25 cellular contexts compared by ENCODE assay signal in the genomic region with DNA sequence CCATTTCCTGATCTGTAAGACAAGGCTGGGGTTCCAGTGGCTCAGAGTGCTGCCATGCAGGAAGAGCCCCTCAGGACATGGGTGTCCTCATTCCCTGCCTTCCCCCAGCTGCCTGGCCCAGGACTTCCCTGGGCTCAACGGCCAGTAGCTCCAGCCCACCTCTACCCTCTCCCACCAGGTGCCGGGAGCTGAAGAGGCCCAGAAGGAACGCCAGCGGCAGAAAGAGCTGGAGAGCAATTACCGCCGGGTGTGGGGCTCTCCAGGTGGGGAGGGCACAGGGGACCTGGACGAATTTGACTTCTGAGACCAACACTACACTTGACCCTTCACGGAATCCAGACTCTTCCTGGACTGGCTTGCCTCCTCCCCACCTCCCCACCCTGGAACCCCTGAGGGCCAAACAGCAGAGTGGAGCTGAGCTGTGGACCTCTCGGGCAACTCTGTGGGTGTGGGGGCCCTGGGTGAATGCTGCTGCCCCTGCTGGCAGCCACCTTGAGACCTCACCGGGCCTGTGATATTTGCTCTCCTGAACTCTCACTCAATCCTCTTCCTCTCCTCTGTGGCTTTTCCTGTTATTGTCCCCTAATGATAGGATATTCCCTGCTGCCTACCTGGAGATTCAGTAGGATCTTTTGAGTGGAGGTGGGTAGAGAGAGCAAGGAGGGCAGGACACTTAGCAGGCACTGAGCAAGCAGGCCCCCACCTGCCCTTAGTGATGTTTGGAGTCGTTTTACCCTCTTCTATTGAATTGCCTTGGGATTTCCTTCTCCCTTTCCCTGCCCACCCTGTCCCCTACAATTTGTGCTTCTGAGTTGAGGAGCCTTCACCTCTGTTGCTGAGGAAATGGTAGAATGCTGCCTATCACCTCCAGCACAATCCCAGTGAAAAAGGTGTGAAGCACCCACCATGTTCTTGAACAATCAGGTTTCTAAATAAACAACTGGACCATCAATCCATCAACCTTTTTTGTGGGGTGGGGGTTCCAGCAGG. TPM values are rescaled to one million over a fixed set of nuclear protein-coding genes. Genes with fewer than 3 reads are reported as not detected.
DNase-seq lines count a peak whose midpoint lies in the region; ATAC-seq, FAIRE-seq and TF ChIP-seq lines count a peak whose summit lies in the region.
"Had no signal": no experiment of that assay in that cellular context is flagged by ENCODE, and none has a peak within 500 bp of the region (broad histone marks: within the 10 kb centered on the region; RNA-seq: fewer than 3 reads in every experiment).

No MANE protein-coding gene starts in this region.

- H3K4me1 ChIP-seq in K562 (replicated peaks in 1 of 2; ENCODE audit: control insufficient read depth in 2 of 2, insufficient read depth in 2 of 2, low read length in 2 of 2) (peaks cover 0 to 5% of the 10 kb centered on the region in 2 experiments; a peak in 1 of 5 replicates), upper lobe of left lung (peaks cover 3 to 7% (median 3%) of the 10 kb centered on the region in 4 donors)
- H3K4me1 ChIP-seq: prostate gland had no signal

- no peaks in the 10 kb centered on the region for H3K27me3 Mint-ChIP-seq in activated T-cell treated with anti-CD3 and anti-CD28 coated beads, Interleukin-2, amount 50 U/mL, for 24 hours
- no peaks in the 10 kb centered on the region for H3K27me3 Mint-ChIP-seq in activated T-cell treated with anti-CD3 and anti-CD28 coated beads, Interleukin-2, amount 50 U/mL, for 4 hours (ENCODE audit: low read depth)
- H3K27me3 Mint-ChIP-seq: activated B cell treated with CpG ODN at 0.5 μM for 24 hours; activated CD4-positive, alpha-beta memory T cell treated with anti-CD3 and anti-CD28 coated beads, Interleukin-2, amount 10 ng/mL, durations not matched to agents 7 days and 5 days; naive B cell; stimulated activated naive CD8-positive, alpha-beta T cell treated with anti-CD3 and anti-CD28 coated beads, Interleukin-15, amount 100 ng/mL, for 72 hours had no signal

- TF ChIP-seq EP300 in K562 (IDR thresholded peaks at IDR 0.05; ENCODE audit: low read length) (no peak), upper lobe of left lung (IDR thresholded peaks at IDR 0.05) (no peak)

- intact Hi-C loops in K562 (cut with micrococcal nuclease): no loop called here

- FAIRE-seq in K562 (lab: Jason Lieb, UNC): no peak

- no peak overlapping the region for H2AFZ ChIP-seq in K562 (ENCODE audit: low read depth, low read length)

- no peaks in the 10 kb centered on the region for H3K9me3 ChIP-seq in K562 (replicated peaks; ENCODE audit: control insufficient read depth, insufficient read depth, low read depth, low read length)
- H3K9me3 ChIP-seq in upper lobe of left lung: no peaks in the 10 kb centered on the region
- H3K9me3 ChIP-seq: prostate gland, transverse colon had no signal

- CTCF ChIA-PET in K562 (lab: Yijun Ruan, JAX; ENCODE audit: low intra/inter-chr PET ratio): no interaction called here

- TF ChIP-seq RAD21 in K562 (CRISPR knock-in tag; conservative IDR thresholded peaks at IDR 0.05 in 1 of 2, IDR thresholded peaks at IDR 0.05 in 1 of 2): no peak

- in situ Hi-C loops in GM13976 (cut with MboI; ENCODE audit: low sequenced_read_pairs, unreplicated experiment) (no loop called here), K562 (cut with MboI) (no loop called here)

- no peak for ATAC-seq in activated T-cell treated with anti-CD3 and anti-CD28 coated beads, Interleukin-2, amount 50 U/mL, for 4 hours
- no peak for ATAC-seq in K562
- no peak for ATAC-seq in stimulated activated effector memory CD8-positive, alpha-beta T cell treated with anti-CD3 and anti-CD28 coated beads, Interleukin-12 subunit alpha, Interleukin-12 subunit beta, amount 100 ng/mL, for 72 hours
- ATAC-seq in upper lobe of left lung (ENCODE audit: low FRiP score in 2 of 2): no peak
- ATAC-seq: stimulated activated naive CD8-positive, alpha-beta T cell treated with anti-CD3 and anti-CD28 coated beads, Interleukin-15, amount 100 ng/mL, for 72 hours had no signal

- 81% methylated on average over 11 of the region's 11 CpGs for WGBS in K562 (ENCODE audit: insufficient coverage, low coverage, missing lambda C conversion rate)
- WGBS in upper lobe of left lung, 2 donors: 83 to 84% methylated on average over 10 to 11 of the region's 11 CpGs

- H3K36me3 ChIP-seq in K562 (ENCODE audit: control insufficient read depth, insufficient read depth, low read length) (peaks cover 46% of the 10 kb centered on the region; the same call in 2 of the 3 replicates), upper lobe of left lung (peaks cover 31 to 63% (median 55%) of the 10 kb centered on the region in 4 donors)

- H3K4me3 Mint-ChIP-seq in activated T-cell treated with anti-CD3 and anti-CD28 coated beads, Interleukin-2, amount 50 U/mL, for 24 hours: no peak overlapping the region
- H3K4me3 Mint-ChIP-seq in activated T-cell treated with anti-CD3 and anti-CD28 coated beads, Interleukin-2, amount 50 U/mL, for 4 hours: no peak overlapping the region
- H3K4me3 Mint-ChIP-seq in stimulated activated effector memory CD8-positive, alpha-beta T cell treated with anti-CD3 and anti-CD28 coated beads, Interleukin-12 subunit alpha, Interleukin-12 subunit beta, amount 100 ng/mL, for 72 hours: no peak overlapping the region
- H3K4me3 Mint-ChIP-seq: activated B cell treated with CpG ODN at 0.5 μM for 24 hours; activated CD4-positive, alpha-beta memory T cell treated with anti-CD3 and anti-CD28 coated beads, Interleukin-2, amount 10 ng/mL, durations not matched to agents 7 days and 5 days; activated T-helper 1 cell treated with anti-CD3 and anti-CD28 coated beads, Interleukin-12 subunit alpha, Interleukin-12 subunit beta, Interleukin-2, Interleukin-4 antibody, amounts not matched to agents 30 ng/mL and 10 ng/mL and 1 ng/mL, durations not matched to agents 14 hours and 24 hours and 36 hours; brain; stimulated activated naive CD8-positive, alpha-beta T cell treated with anti-CD3 and anti-CD28 coated beads, Interleukin-15, amount 100 ng/mL, for 72 hours had no signal

- H3K9me3 Mint-ChIP-seq in activated T-cell treated with anti-CD3 and anti-CD28 coated beads, Interleukin-2, amount 50 U/mL, for 24 hours: no peaks in the 10 kb centered on the region
- no peaks in the 10 kb centered on the region for H3K9me3 Mint-ChIP-seq in activated T-cell treated with anti-CD3 and anti-CD28 coated beads, Interleukin-2, amount 50 U/mL, for 4 hours
- no peaks in the 10 kb centered on the region for H3K9me3 Mint-ChIP-seq in stimulated activated effector memory CD8-positive, alpha-beta T cell treated with anti-CD3 and anti-CD28 coated beads, Interleukin-12 subunit alpha, Interleukin-12 subunit beta, amount 100 ng/mL, for 72 hours
- H3K9me3 Mint-ChIP-seq: activated B cell treated with CpG ODN at 0.5 μM for 24 hours; activated CD4-positive, alpha-beta memory T cell treated with anti-CD3 and anti-CD28 coated beads, Interleukin-2, amount 10 ng/mL, durations not matched to agents 7 days and 5 days; activated T-helper 1 cell treated with anti-CD3 and anti-CD28 coated beads, Interleukin-12 subunit alpha, Interleukin-12 subunit beta, Interleukin-2, Interleukin-4 antibody, amounts not matched to agents 30 ng/mL and 10 ng/mL and 1 ng/mL, durations not matched to agents 14 hours and 24 hours and 36 hours; naive B cell; stimulated activated naive CD8-positive, alpha-beta T cell treated with anti-CD3 and anti-CD28 coated beads, Interleukin-15, amount 100 ng/mL, for 72 hours had no signal

- H3K27ac Mint-ChIP-seq in activated T-cell treated with anti-CD3 and anti-CD28 coated beads, Interleukin-2, amount 50 U/mL, for 24 hours: peak overlapping the region; percentile 61
- H3K27ac Mint-ChIP-seq in stimulated activated effector memory CD8-positive, alpha-beta T cell treated with anti-CD3 and anti-CD28 coated beads, Interleukin-12 subunit alpha, Interleukin-12 subunit beta, amount 100 ng/mL, for 72 hours: peak overlapping the region; percentile 73
- H3K27ac Mint-ChIP-seq: activated B cell treated with CpG ODN at 0.5 μM for 24 hours; activated CD4-positive, alpha-beta memory T cell treated with anti-CD3 and anti-CD28 coated beads, Interleukin-2, amount 10 ng/mL, durations not matched to agents 7 days and 5 days; naive B cell had no signal

- peaks cover 4% of the 10 kb centered on the region for H3K4me1 Mint-ChIP-seq in activated T-cell treated with anti-CD3 and anti-CD28 coated beads, Interleukin-2, amount 50 U/mL, for 24 hours (ENCODE audit: low read depth)
- H3K4me1 Mint-ChIP-seq in activated T-cell treated with anti-CD3 and anti-CD28 coated beads, Interleukin-2, amount 50 U/mL, for 4 hours (ENCODE audit: low read depth): peaks cover 9% of the 10 kb centered on the region
- H3K4me1 Mint-ChIP-seq in stimulated activated effector memory CD8-positive, alpha-beta T cell treated with anti-CD3 and anti-CD28 coated beads, Interleukin-12 subunit alpha, Interleukin-12 subunit beta, amount 100 ng/mL, for 72 hours: peaks cover 30% of the 10 kb centered on the region

- no peaks in the 10 kb centered on the region for H4K20me1 ChIP-seq in K562 (replicated peaks; ENCODE audit: control insufficient read depth, insufficient read depth, low read length)

- BruUV-seq in K562 (replicated peaks; lab: Mats Ljungman, UMichigan): TSS peak; percentile 86

- no peak overlapping the region for H3K4me2 ChIP-seq in K562 (ENCODE audit: insufficient read depth, low read length)
- H3K4me2 ChIP-seq: smooth muscle cell had no signal

- TF ChIP-seq CTCF in GM13976 (IDR thresholded peaks at IDR 0.05; ENCODE audit: borderline replicate concordance, control extremely low read depth, extremely low read depth, insufficient read depth, missing control alignments) (no peak), K562 (IDR thresholded peaks at IDR 0.05 in 2 of 3, conservative IDR thresholded peaks at IDR 0.05 in 1 of 3; ENCODE audit: insufficient read depth in 2 of 3, low read depth in 1 of 3, low read length in 3 of 3) (no peak), upper lobe of left lung (IDR thresholded peaks at IDR 0.05) (no peak)

- DNase-seq in activated T-cell treated with anti-CD3 and anti-CD28 coated beads, Interleukin-2, amount 50 U/mL, for 24 hours: no peak
- no peak for DNase-seq in activated T-cell treated with anti-CD3 and anti-CD28 coated beads, Interleukin-2, amount 50 U/mL, for 4 hours
- DNase-seq in GM13976 (ENCODE audit: low spot score) (peak; percentile 27), K562 (ENCODE audit: extremely low read depth in 1 of 4, low spot score in 3 of 4) (no peak), substantia nigra (lab: John Stamatoyannopoulos, UW) (no peak), HK-2 (ENCODE audit: unreplicated experiment) (no peak), upper lobe of left lung (no peak)
- no peak for DNase-seq in stimulated activated effector memory CD8-positive, alpha-beta T cell treated with anti-CD3 and anti-CD28 coated beads, Interleukin-12 subunit alpha, Interleukin-12 subunit beta, amount 100 ng/mL, for 72 hours (ENCODE audit: low spot score in 2 of 2)
- DNase-seq: activated B cell treated with CpG ODN at 0.5 μM for 24 hours; activated CD4-positive, alpha-beta memory T cell treated with anti-CD3 and anti-CD28 coated beads, Interleukin-2, amount 10 ng/mL, durations not matched to agents 7 days and 5 days; C1 segment of cervical spinal cord; effector memory CD4-positive, alpha-beta T cell; mesenchymal stem cell; naive B cell; NCI-H1092 treated with DMSO at 0.1 percent for 48 hours; NCI-H2029; stimulated activated CD4-positive, alpha-beta T cell treated with anti-CD3 and anti-CD28 coated beads, Interleukin-2, amount 100 ng/mL, for 48 hours; stimulated activated naive CD8-positive, alpha-beta T cell treated with anti-CD3 and anti-CD28 coated beads, Interleukin-15, amount 100 ng/mL, for 72 hours; transverse colon had no signal

- no peak overlapping the region for H3K9ac ChIP-seq in K562 (ENCODE audit: insufficient read depth in 1 of 2, low read depth in 2 of 2, low read length in 2 of 2)

- H3K27ac ChIP-seq in K562 (ENCODE audit: extremely low read depth, low read depth, low read length) (no peak overlapping the region), substantia nigra (ENCODE audit: low read depth, low read length, poor library complexity, severe bottlenecking) (no peak overlapping the region), upper lobe of left lung (no peak overlapping the region)
- H3K27ac ChIP-seq: prostate gland, SK-N-MC, transverse colon had no signal

- TF ChIP-seq POLR2A in K562 (conservative IDR thresholded peaks at IDR 0.05) (no peak), upper lobe of left lung (IDR thresholded peaks at IDR 0.05) (no peak)

- no peak overlapping the region for H3K4me3 ChIP-seq in K562
- no peak overlapping the region for H3K4me3 ChIP-seq in upper lobe of left lung
- H3K4me3 ChIP-seq: prostate gland, SK-N-MC, smooth muscle cell, transverse colon had no signal

- no peaks in the 10 kb centered on the region for H3K9me1 ChIP-seq in K562 (ENCODE audit: control insufficient read depth, insufficient read depth, low read length)

- H3K27me3 ChIP-seq in K562 (ENCODE audit: control insufficient read depth in 2 of 2, insufficient read depth in 2 of 2, low read length in 2 of 2) (no peaks in the 10 kb centered on the region), upper lobe of left lung (no peaks in the 10 kb centered on the region)
- H3K27me3 ChIP-seq: transverse colon had no signal

- no peaks in the 10 kb centered on the region for H3K79me2 ChIP-seq in K562 (ENCODE audit: control insufficient read depth, insufficient read depth, low read length)

- POLR2A ChIA-PET in K562 (lab: Yijun Ruan, JAX): interaction anchor here (0.6 to 0.7 kb wide), 2 partner anchors 107 to 130 kb away, joined by 3 read pairs; partner anchors contain the start of gene PIP4K2C

- peaks cover 70% of the 10 kb centered on the region for H3K36me3 Mint-ChIP-seq in activated T-cell treated with anti-CD3 and anti-CD28 coated beads, Interleukin-2, amount 50 U/mL, for 24 hours (ENCODE audit: low read depth)
- peaks cover 20% of the 10 kb centered on the region for H3K36me3 Mint-ChIP-seq in activated T-cell treated with anti-CD3 and anti-CD28 coated beads, Interleukin-2, amount 50 U/mL, for 4 hours (ENCODE audit: insufficient read depth)
- peaks cover 86% of the 10 kb centered on the region for H3K36me3 Mint-ChIP-seq in stimulated activated effector memory CD8-positive, alpha-beta T cell treated with anti-CD3 and anti-CD28 coated beads, Interleukin-12 subunit alpha, Interleukin-12 subunit beta, amount 100 ng/mL, for 72 hours

RNA-seq across cellular contexts. Expression of gene AGAP2, which starts 17.6 kb away (rescaled TPM):
- 10 to 100 TPM; 24.4 to 28.1 (median 25.8) TPM for total RNA-seq in activated T-cell treated with anti-CD3 and anti-CD28 coated beads, Interleukin-2, amount 50 U/mL, for 4 hours
- total RNA-seq in K562 (2011; cell fraction: chromatin; rRNA removed; ENCODE audit: low replicate concordance): 0.12 and 0.74 TPM in 2 replicates
- 0.26 and 0.67 TPM in 2 replicates for total RNA-seq in K562 (2011; cell fraction: nucleolus; rRNA removed)
- total RNA-seq in K562 (2011; cell fraction: nucleoplasm; rRNA removed): 0.15 and 0.99 TPM in 2 replicates
- total RNA-seq in K562 (2014; rRNA removed): 0.18 and 0.20 TPM in 2 replicates
- total RNA-seq in K562 (2014; rRNA removed; fragmentation: Illumina TruSeq; extraction: Trizol): 0.13 and 0.36 TPM in 2 replicates
- total RNA-seq in K562 (2015; rRNA removed; fragmentation: Illumina TruSeq; extraction: Trizol): 0.04 and 0.08 TPM in 2 replicates
- 0.31 and 0.60 TPM in 2 replicates for total RNA-seq in K562 (2021)
- polyA plus RNA-seq in K562 (2011; rRNA removed): 0.12 and 0.36 TPM in 2 replicates
- 0.06 and 0.22 TPM in 2 replicates for polyA plus RNA-seq in K562 (2011; cell fraction: cytosol; rRNA removed)
- polyA plus RNA-seq in K562 (2011; cell fraction: nucleus; rRNA removed): 0.39 and 0.57 TPM in 2 replicates
- 0.46 and 0.65 TPM in 2 replicates for polyA plus RNA-seq in K562 (2012)
- 0.19 and 0.77 TPM in 2 replicates for polyA plus RNA-seq in K562 (2014; fragmentation: Illumina TruSeq; extraction: Trizol)
- polyA plus RNA-seq in K562 (2014; fragmentation: Nextera tagmentation; extraction: Ambion mirVana): under 1 TPM in 1 of 2 experiments, not detected in 1; 0.07 TPM
- polyA plus RNA-seq in K562 (2014; rRNA removed): 0.20 and 0.88 TPM in 2 replicates
- 0.09 and 0.67 TPM in 2 replicates for polyA minus RNA-seq in K562 (2011; rRNA and poly(A)+ RNA removed)
- polyA minus RNA-seq in K562 (2011; cell fraction: cytosol; rRNA and poly(A)+ RNA removed): not detected in 2 replicates
- 0.11 and 0.27 TPM in 2 replicates for polyA minus RNA-seq in K562 (2011; cell fraction: nucleus; rRNA and poly(A)+ RNA removed)
- 1 to 10 TPM; 2.0 to 7.3 (median 5.8) TPM for total RNA-seq in upper lobe of left lung
- total RNA-seq: NCI-H460, smooth muscle cell had no signal
- polyA plus RNA-seq: smooth muscle cell had no signal

RNA-seq across cellular contexts. Expression of gene TSPAN31, which starts 23.9 kb away (rescaled TPM):
- 10 to 100 TPM; 11.5 to 14.9 (median 14.0) TPM for total RNA-seq in activated T-cell treated with anti-CD3 and anti-CD28 coated beads, Interleukin-2, amount 50 U/mL, for 4 hours
- total RNA-seq in K562 (2011; cell fraction: chromatin; rRNA removed; ENCODE audit: low replicate concordance): 36.4 and 39.7 TPM in 2 replicates
- 29.6 and 31.4 TPM in 2 replicates for total RNA-seq in K562 (2011; cell fraction: nucleolus; rRNA removed)
- total RNA-seq in K562 (2011; cell fraction: nucleoplasm; rRNA removed): 39.6 and 43.3 TPM in 2 replicates
- total RNA-seq in K562 (2014; rRNA removed): 11.3 and 14.0 TPM in 2 replicates
- total RNA-seq in K562 (2014; rRNA removed; fragmentation: Illumina TruSeq; extraction: Trizol): 14.3 and 14.7 TPM in 2 replicates
- 12.6 and 14.3 TPM in 2 replicates for total RNA-seq in K562 (2015; rRNA removed; fragmentation: Illumina TruSeq; extraction: Trizol)
- total RNA-seq in K562 (2021): 11.0 and 12.4 TPM in 2 replicates
- 13.8 and 24.9 TPM in 2 replicates for polyA plus RNA-seq in K562 (2011; rRNA removed)
- polyA plus RNA-seq in K562 (2011; cell fraction: cytosol; rRNA removed): 14.8 and 19.7 TPM in 2 replicates
- polyA plus RNA-seq in K562 (2011; cell fraction: nucleus; rRNA removed): 14.7 and 19.0 TPM in 2 replicates
- polyA plus RNA-seq in K562 (2012): 19.0 and 31.1 TPM in 2 replicates
- polyA plus RNA-seq in K562 (2014; fragmentation: Illumina TruSeq; extraction: Trizol): 17.6 and 20.5 TPM in 2 replicates
- 10 to 100 TPM; 20.1 to 26.4 TPM for polyA plus RNA-seq in K562 (2014; fragmentation: Nextera tagmentation; extraction: Ambion mirVana)
- 11.6 and 20.3 TPM in 2 replicates for polyA plus RNA-seq in K562 (2014; rRNA removed)
- polyA minus RNA-seq in K562 (2011; rRNA and poly(A)+ RNA removed): 10.0 and 19.6 TPM in 2 replicates
- polyA minus RNA-seq in K562 (2011; cell fraction: cytosol; rRNA and poly(A)+ RNA removed): 5.6 and 6.3 TPM in 2 replicates
- 10.2 and 10.6 TPM in 2 replicates for polyA minus RNA-seq in K562 (2011; cell fraction: nucleus; rRNA and poly(A)+ RNA removed)
- total RNA-seq in upper lobe of left lung: 10 to 100 TPM; 16.8 to 54.6 (median 37.3) TPM

RNA-seq across cellular contexts. Expression of gene OS9, which starts 27.0 kb away (rescaled TPM):
- total RNA-seq in activated T-cell treated with anti-CD3 and anti-CD28 coated beads, Interleukin-2, amount 50 U/mL, for 4 hours: 100 to 1,000 TPM in 2 of 3 donors, 10 to 100 TPM in 1; 86.4 to 108 (median 101) TPM
- total RNA-seq in K562 (2011; cell fraction: chromatin; rRNA removed; ENCODE audit: low replicate concordance): 197 and 263 TPM in 2 replicates
- 185 and 199 TPM in 2 replicates for total RNA-seq in K562 (2011; cell fraction: nucleolus; rRNA removed)
- 161 and 189 TPM in 2 replicates for total RNA-seq in K562 (2011; cell fraction: nucleoplasm; rRNA removed)
- 88.5 and 93.7 TPM in 2 replicates for total RNA-seq in K562 (2014; rRNA removed)
- total RNA-seq in K562 (2014; rRNA removed; fragmentation: Illumina TruSeq; extraction: Trizol): 71.3 and 77.4 TPM in 2 replicates
- 90.2 and 97.8 TPM in 2 replicates for total RNA-seq in K562 (2015; rRNA removed; fragmentation: Illumina TruSeq; extraction: Trizol)
- total RNA-seq in K562 (2021): 85.4 and 89.5 TPM in 2 replicates
- polyA plus RNA-seq in K562 (2011; rRNA removed): 84.0 and 113 TPM in 2 replicates
- polyA plus RNA-seq in K562 (2011; cell fraction: cytosol; rRNA removed): 96.9 and 176 TPM in 2 replicates
- polyA plus RNA-seq in K562 (2011; cell fraction: nucleus; rRNA removed): 254 and 358 TPM in 2 replicates
- polyA plus RNA-seq in K562 (2012): 145 and 222 TPM in 2 replicates
- polyA plus RNA-seq in K562 (2014; fragmentation: Illumina TruSeq; extraction: Trizol): 93.3 and 105 TPM in 2 replicates
- 1 to 10 TPM; 4.6 to 7.9 TPM for polyA plus RNA-seq in K562 (2014; fragmentation: Nextera tagmentation; extraction: Ambion mirVana)
- 89.0 and 102 TPM in 2 replicates for polyA plus RNA-seq in K562 (2014; rRNA removed)
- 130 and 134 TPM in 2 replicates for polyA minus RNA-seq in K562 (2011; rRNA and poly(A)+ RNA removed)
- polyA minus RNA-seq in K562 (2011; cell fraction: cytosol; rRNA and poly(A)+ RNA removed): 33.0 and 35.3 TPM in 2 replicates
- polyA minus RNA-seq in K562 (2011; cell fraction: nucleus; rRNA and poly(A)+ RNA removed): 41.7 and 80.5 TPM in 2 replicates
- 100 to 1,000 TPM; 171 to 305 (median 278) TPM for total RNA-seq in upper lobe of left lung

RNA-seq across cellular contexts. Expression of gene CDK4, which starts 31.2 kb away (rescaled TPM):
- 100 to 1,000 TPM; 347 to 382 (median 378) TPM for total RNA-seq in activated T-cell treated with anti-CD3 and anti-CD28 coated beads, Interleukin-2, amount 50 U/mL, for 4 hours
- 135 and 229 TPM in 2 replicates for total RNA-seq in K562 (2011; cell fraction: chromatin; rRNA removed; ENCODE audit: low replicate concordance)
- total RNA-seq in K562 (2011; cell fraction: nucleolus; rRNA removed): 165 and 176 TPM in 2 replicates
- 168 and 190 TPM in 2 replicates for total RNA-seq in K562 (2011; cell fraction: nucleoplasm; rRNA removed)
- total RNA-seq in K562 (2014; rRNA removed) (237 and 282 TPM in 2 replicates), K562 (2014; rRNA removed; fragmentation: Illumina TruSeq; extraction: Trizol) (173 and 188 TPM in 2 replicates), K562 (2015; rRNA removed; fragmentation: Illumina TruSeq; extraction: Trizol) (216 and 217 TPM in 2 replicates), K562 (2021) (238 and 253 TPM in 2 replicates), upper lobe of left lung (100 to 1,000 TPM in 2 of 6 donors, 10 to 100 TPM in 4; 38.5 to 109 (median 62.5) TPM)
- polyA plus RNA-seq in K562 (2011; rRNA removed) (429 and 436 TPM in 2 replicates), K562 (2014; fragmentation: Illumina TruSeq; extraction: Trizol) (347 and 427 TPM in 2 replicates), K562 (2014; fragmentation: Nextera tagmentation; extraction: Ambion mirVana) (10 to 100 TPM; 37.8 to 62.8 TPM), K562 (2014; rRNA removed) (309 and 339 TPM in 2 replicates)
- polyA plus RNA-seq in K562 (2011; cell fraction: cytosol; rRNA removed): 496 and 542 TPM in 2 replicates
- polyA plus RNA-seq in K562 (2011; cell fraction: nucleus; rRNA removed): 182 and 203 TPM in 2 replicates
- polyA plus RNA-seq in K562 (2012): 227 and 292 TPM in 2 replicates
- 194 and 258 TPM in 2 replicates for polyA minus RNA-seq in K562 (2011; rRNA and poly(A)+ RNA removed)
- polyA minus RNA-seq in K562 (2011; cell fraction: cytosol; rRNA and poly(A)+ RNA removed): 98.1 and 128 TPM in 2 replicates
- polyA minus RNA-seq in K562 (2011; cell fraction: nucleus; rRNA and poly(A)+ RNA removed): 95.2 and 124 TPM in 2 replicates

RNA-seq across cellular contexts. Expression of gene MARCHF9, which starts 34.0 kb away (rescaled TPM):
- 10 to 100 TPM; 15.7 to 17.6 (median 17.3) TPM for total RNA-seq in activated T-cell treated with anti-CD3 and anti-CD28 coated beads, Interleukin-2, amount 50 U/mL, for 4 hours
- total RNA-seq in K562 (2011; cell fraction: chromatin; rRNA removed; ENCODE audit: low replicate concordance): 16.0 and 31.2 TPM in 2 replicates
- 19.5 and 20.8 TPM in 2 replicates for total RNA-seq in K562 (2011; cell fraction: nucleolus; rRNA removed)
- total RNA-seq in K562 (2011; cell fraction: nucleoplasm; rRNA removed): 19.7 and 22.6 TPM in 2 replicates
- 6.2 and 6.9 TPM in 2 replicates for total RNA-seq in K562 (2014; rRNA removed)
- total RNA-seq in K562 (2014; rRNA removed; fragmentation: Illumina TruSeq; extraction: Trizol): 2.9 and 4.2 TPM in 2 replicates
- 4.6 and 5.6 TPM in 2 replicates for total RNA-seq in K562 (2015; rRNA removed; fragmentation: Illumina TruSeq; extraction: Trizol)
- 10.1 and 10.7 TPM in 2 replicates for total RNA-seq in K562 (2021)
- polyA plus RNA-seq in K562 (2011; rRNA removed): 6.6 and 10.3 TPM in 2 replicates
- polyA plus RNA-seq in K562 (2011; cell fraction: cytosol; rRNA removed): 7.2 and 10.1 TPM in 2 replicates
- 18.7 and 23.4 TPM in 2 replicates for polyA plus RNA-seq in K562 (2011; cell fraction: nucleus; rRNA removed)
- 7.2 and 10.2 TPM in 2 replicates for polyA plus RNA-seq in K562 (2012)
- 9.5 and 9.9 TPM in 2 replicates for polyA plus RNA-seq in K562 (2014; fragmentation: Illumina TruSeq; extraction: Trizol)
- polyA plus RNA-seq in K562 (2014; fragmentation: Nextera tagmentation; extraction: Ambion mirVana): 1 to 10 TPM in 1 of 2 experiments, under 1 TPM in 1; 0.80 to 1.3 TPM
- 9.7 and 12.4 TPM in 2 replicates for polyA plus RNA-seq in K562 (2014; rRNA removed)
- polyA minus RNA-seq in K562 (2011; rRNA and poly(A)+ RNA removed): 5.3 and 5.6 TPM in 2 replicates
- polyA minus RNA-seq in K562 (2011; cell fraction: cytosol; rRNA and poly(A)+ RNA removed): 3.7 and 4.7 TPM in 2 replicates
- polyA minus RNA-seq in K562 (2011; cell fraction: nucleus; rRNA and poly(A)+ RNA removed): 5.0 and 5.2 TPM in 2 replicates
- 10 to 100 TPM; 15.4 to 36.7 (median 21.3) TPM for total RNA-seq in upper lobe of left lung
